22 cellular contexts compared by ENCODE assay signal in the genomic region with DNA sequence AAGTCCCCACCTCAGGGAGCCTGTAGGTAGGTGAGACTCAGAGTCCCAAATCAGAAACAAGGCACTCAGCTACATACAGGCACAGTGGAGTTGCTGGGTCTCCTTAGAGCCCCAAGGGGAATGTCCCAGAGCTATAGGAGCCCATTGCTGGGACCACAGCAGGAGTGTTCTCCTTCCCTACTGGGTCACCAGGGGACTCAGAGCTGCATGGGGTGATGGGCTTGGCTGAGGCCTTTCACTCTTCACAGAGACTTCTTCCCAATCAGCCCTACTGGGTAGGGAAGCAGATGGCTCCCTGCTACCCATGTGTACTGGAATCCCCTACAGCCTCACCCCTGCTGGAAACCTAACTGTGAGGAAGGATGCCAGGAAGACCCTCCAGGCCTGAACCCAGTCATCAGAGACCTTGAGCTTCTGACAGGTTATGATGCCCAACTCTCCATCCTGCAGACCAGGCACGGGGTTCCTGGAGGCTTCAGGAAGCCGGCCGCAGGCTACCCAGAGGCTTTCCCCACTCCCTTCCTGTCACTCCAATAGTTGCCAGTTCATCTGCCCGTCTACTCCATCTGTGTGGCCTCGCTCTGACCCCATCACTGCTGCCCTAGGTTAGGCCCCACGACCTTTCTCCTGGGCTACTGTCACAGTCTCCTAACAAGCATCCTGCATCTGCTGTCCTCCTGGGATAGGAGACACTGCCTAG. TPM values are rescaled to one million over a fixed set of nuclear protein-coding genes. Genes with fewer than 3 reads are reported as not detected.
DNase-seq lines count a peak whose midpoint lies in the region; ATAC-seq, FAIRE-seq and TF ChIP-seq lines count a peak whose summit lies in the region.
"Had no signal": no experiment of that assay in that cellular context is flagged by ENCODE, and none has a peak within 500 bp of the region (broad histone marks: within the 10 kb centered on the region; RNA-seq: fewer than 3 reads in every experiment).

No MANE protein-coding gene starts in this region.

- H3K4me3 ChIP-seq in HepG2 (replicated peaks in 1 of 3; ENCODE audit: insufficient read depth in 1 of 3, low read depth in 2 of 3, low read length in 3 of 3) (no peak overlapping the region), right lobe of liver (no peak overlapping the region), rectal smooth muscle tissue (ENCODE audit: low read length) (no peak overlapping the region), vagina (no peak overlapping the region), gastrocnemius medialis (no peak overlapping the region)
- H3K4me3 ChIP-seq: GM23338, PC-9, SJSA1 had no signal

- H3K27me3 ChIP-seq in HepG2 (ENCODE audit: control insufficient read depth in 1 of 2, insufficient read depth in 2 of 2, low read length in 2 of 2) (peaks cover 0 to 3% of the 10 kb centered on the region in 2 experiments; a peak in 1 of 5 replicates), right lobe of liver (no peaks in the 10 kb centered on the region), layer of hippocampus (ENCODE audit: control insufficient read depth, insufficient read depth, low read length) (no peaks in the 10 kb centered on the region), rectal smooth muscle tissue (ENCODE audit: control insufficient read depth, insufficient read depth, low read length) (no peaks in the 10 kb centered on the region), vagina (no peaks in the 10 kb centered on the region), gastrocnemius medialis (no peaks in the 10 kb centered on the region)
- H3K27me3 ChIP-seq: SJSA1 had no signal

- H3K27ac ChIP-seq in HepG2 (ENCODE audit: extremely low read length, insufficient read depth, low read length) (no peak overlapping the region), right lobe of liver (no peak overlapping the region), layer of hippocampus (ENCODE audit: low read depth, low read length) (peak overlapping the region; percentile 44), rectal smooth muscle tissue (ENCODE audit: low read depth, low read length) (peak overlapping the region; percentile 80), vagina (peak overlapping the region; percentile 86), gastrocnemius medialis (no peak overlapping the region)
- H3K27ac ChIP-seq: PC-9, SJSA1 had no signal

- no peak for TF ChIP-seq RAD21 in HepG2 (CRISPR knock-in tag; IDR thresholded peaks at IDR 0.05)

- POLR2A ChIA-PET in HepG2 (lab: Yijun Ruan, JAX) = no interaction called here

- no peak for FAIRE-seq in HepG2 (lab: Jason Lieb, UNC)
- FAIRE-seq: HTR-8/SVneo had no signal

- ATAC-seq in HepG2 (0 out of 3 replicates have a peak, but pooled peaks have one; percentile 23), right lobe of liver (no peak), gastrocnemius medialis (no peak)
- ATAC-seq: GM23338 had no signal

- TF ChIP-seq POLR2A in HepG2 (IDR thresholded peaks at IDR 0.05; ENCODE audit: insufficient read depth in 1 of 2, low read depth in 2 of 2, low read length in 2 of 2) (no peak), right lobe of liver (IDR thresholded peaks at IDR 0.05) (no peak), vagina (IDR thresholded peaks at IDR 0.05) (no peak), gastrocnemius medialis (IDR thresholded peaks at IDR 0.05) (no peak)

- CTCF ChIA-PET in HepG2 (lab: Yijun Ruan, JAX; ENCODE audit: low intra/inter-chr PET ratio, low total read pairs) = no interaction called here

- no peaks in the 10 kb centered on the region for H3K36me3 ChIP-seq in HepG2 (replicated peaks in 1 of 2; ENCODE audit: control insufficient read depth in 1 of 2, insufficient read depth in 2 of 2, low read length in 2 of 2)
- no peaks in the 10 kb centered on the region for H3K36me3 ChIP-seq in right lobe of liver
- H3K36me3 ChIP-seq in rectal smooth muscle tissue (ENCODE audit: control insufficient read depth, insufficient read depth, low read length) = no peaks in the 10 kb centered on the region
- no peaks in the 10 kb centered on the region for H3K36me3 ChIP-seq in vagina
- no peaks in the 10 kb centered on the region for H3K36me3 ChIP-seq in gastrocnemius medialis
- H3K36me3 ChIP-seq: SJSA1 had no signal

- 22% methylated on average over 6 of the region's 6 CpGs for WGBS in HepG2 (ENCODE audit: low lambda C conversion rate)
- 0% methylated on average over 1 of the region's 6 CpGs for WGBS in right lobe of liver (ENCODE audit: insufficient coverage, low coverage, low lambda C conversion rate, missing lambda C conversion rate)

- in situ Hi-C loops in HepG2 (cut with HindIII; ENCODE audit: extremely low pct_ligation_motif_present, low pct_unique_long_range_greater_than_20kb) (no loop called here), gastrocnemius medialis (cut with MboI; ENCODE audit: low sequenced_read_pairs in 4 of 4) (no loop called here)

- no peaks in the 10 kb centered on the region for H3K79me2 ChIP-seq in HepG2 (ENCODE audit: insufficient read depth, low read length)

- H3K9ac ChIP-seq in HepG2 (ENCODE audit: insufficient read depth, low read depth, low read length) (no peak overlapping the region), rectal smooth muscle tissue (ENCODE audit: low read length) (no peak overlapping the region)

- intact Hi-C loops in HepG2 (cut with micrococcal nuclease; ENCODE audit: unreplicated experiment) = no loop called here
- intact Hi-C loops in right lobe of liver (cut with DNase I) = no loop called here
- intact Hi-C loops in vagina (cut with DNase I) = no loop called here
- intact Hi-C loops in gastrocnemius medialis (cut with DNase I; ENCODE audit: low total_unique reads) = no loop called here
- intact Hi-C loops in cardiac septum (cut with DNase I) = no loop called here

- DNase-seq in HepG2 (ENCODE audit: low spot score) = no peak
- no peak for DNase-seq in right lobe of liver
- no peak for DNase-seq in vagina (ENCODE audit: extremely low spot score in 2 of 2)
- no peak for DNase-seq in activated effector memory CD4-positive, alpha-beta T cell treated with anti-CD3 and anti-CD28 coated beads, Interleukin-2, amount 50 U/mL, for 16 hours
- DNase-seq in gastrocnemius medialis = no peak
- DNase-seq in cardiac septum (ENCODE audit: low spot score) = no peak
- DNase-seq: H9, HFFc6, KBM-7, MV-4-11, NCI-H187 treated with DMSO at 0.1 percent for 48 hours, NCI-H446, NCI-H524 treated with DMSO at 0.1 percent for 48 hours, NCI-H774, PC-9, Right ventricle myocardium superior had no signal

- H3K9me3 ChIP-seq in HepG2 (ENCODE audit: low read length) (no peaks in the 10 kb centered on the region), right lobe of liver (no peaks in the 10 kb centered on the region), vagina (no peaks in the 10 kb centered on the region), gastrocnemius medialis (no peaks in the 10 kb centered on the region)
- H3K9me3 ChIP-seq: SJSA1 had no signal

- no peak overlapping the region for H2AFZ ChIP-seq in HepG2 (ENCODE audit: low read length)
- H2AFZ ChIP-seq: GM23338, PC-9 had no signal

- H3K4me2 ChIP-seq in HepG2 (ENCODE audit: low read depth, low read length) = no peak overlapping the region
- H3K4me2 ChIP-seq: GM23338, PC-9 had no signal

- TF ChIP-seq CTCF in HepG2 (CRISPR knock-in tag; IDR thresholded peaks at IDR 0.05) = no peak
- TF ChIP-seq CTCF in right lobe of liver (IDR thresholded peaks at IDR 0.05) = no peak
- no peak for TF ChIP-seq CTCF in vagina (IDR thresholded peaks at IDR 0.05)
- TF ChIP-seq CTCF in gastrocnemius medialis (IDR thresholded peaks at IDR 0.05 in 4 of 5, conservative IDR thresholded peaks at IDR 0.05 in 1 of 5) = no peak

- no peaks in the 10 kb centered on the region for H4K20me1 ChIP-seq in HepG2 (ENCODE audit: insufficient read depth, low read length)

- H3K4me1 ChIP-seq in HepG2 (ENCODE audit: insufficient read depth, low read length) (peaks cover 11% of the 10 kb centered on the region), right lobe of liver (peaks cover 0 to 16% (median 0%) of the 10 kb centered on the region in 4 donors), rectal smooth muscle tissue (ENCODE audit: control insufficient read depth, insufficient read depth, low read length) (peaks cover 8% of the 10 kb centered on the region), vagina (peaks cover 13% of the 10 kb centered on the region), gastrocnemius medialis (no peaks in the 10 kb centered on the region)
- H3K4me1 ChIP-seq: SJSA1 had no signal

- TF ChIP-seq EP300 in HepG2 (IDR thresholded peaks at IDR 0.05; ENCODE audit: low read depth in 2 of 2, low read length in 2 of 2) (no peak), HepG2 (CRISPR knock-in tag; IDR thresholded peaks at IDR 0.05; ENCODE audit: borderline replicate concordance) (no peak)

- BruUV-seq in HepG2 (replicated peaks; lab: Mats Ljungman, UMichigan) = no TSS peak

TF ChIP-seq in HepG2, 621 proteins besides CTCF, POLR2A, EP300 and RAD21 (continues in another document):
- TF ChIP-seq GATAD2A (CRISPR knock-in tag; IDR thresholded peaks at IDR 0.05) (no peak), RBM39 (IDR thresholded peaks at IDR 0.05; ENCODE audit: low read depth, low read length, poor library complexity, severe bottlenecking) (no peak), ZNF737 (CRISPR knock-in tag; IDR thresholded peaks at IDR 0.05; ENCODE audit: borderline replicate concordance) (no peak)

RNA-seq across cellular contexts. Expression of a gene that starts 24.0 kb away (rescaled TPM):
- 0.55 TPM in 2 replicates for total RNA-seq in HepG2 (2016; rRNA removed; fragmentation: Illumina TruSeq; extraction: Trizol)
- 0.51 and 0.71 TPM in 2 replicates for total RNA-seq in HepG2 (2016; cell fraction: cytosol; rRNA removed; fragmentation: Illumina TruSeq; extraction: Trizol; ENCODE audit: low read depth)
- 0.09 and 0.13 TPM in 2 replicates for total RNA-seq in HepG2 (2016; cell fraction: insoluble cytoplasmic fraction; rRNA removed; fragmentation: Illumina TruSeq; extraction: Trizol)
- total RNA-seq in HepG2 (2016; cell fraction: membrane; rRNA removed; fragmentation: Illumina TruSeq; extraction: Trizol) = 0.24 and 0.40 TPM in 2 replicates
- 0.34 and 0.78 TPM in 2 replicates for total RNA-seq in HepG2 (2016; cell fraction: nucleus; rRNA removed; fragmentation: Illumina TruSeq; extraction: Trizol)
- polyA plus RNA-seq in HepG2 (2011; rRNA removed) = 1.2 and 3.0 TPM in 2 replicates
- 1.0 TPM in 2 replicates for polyA plus RNA-seq in HepG2 (2011; cell fraction: cytosol; rRNA removed)
- polyA plus RNA-seq in HepG2 (2011; cell fraction: nucleus; rRNA removed) = 2.5 and 3.4 TPM in 2 replicates
- polyA plus RNA-seq in HepG2 (2012) = 0.91 and 1.3 TPM in 2 replicates
- polyA plus RNA-seq in HepG2 (2016; cell fraction: cytosol; fragmentation: Illumina TruSeq; extraction: Trizol; ENCODE audit: low read depth) = 0.15 and 0.17 TPM in 2 replicates
- 0.09 and 0.22 TPM in 2 replicates for polyA plus RNA-seq in HepG2 (2016; cell fraction: insoluble cytoplasmic fraction; fragmentation: Illumina TruSeq; extraction: Trizol; ENCODE audit: low read depth)
- 0.37 and 0.96 TPM in 2 replicates for polyA plus RNA-seq in HepG2 (2016; cell fraction: membrane; fragmentation: Illumina TruSeq; extraction: Trizol; ENCODE audit: low read depth)
- 0.15 TPM in 1 of 2 replicates, not detected in the other for polyA plus RNA-seq in HepG2 (2016; cell fraction: nucleus; fragmentation: Illumina TruSeq; extraction: Trizol; ENCODE audit: insufficient read depth, low read depth)
- 0.09 and 0.70 TPM in 2 replicates for polyA minus RNA-seq in HepG2 (2011; rRNA and poly(A)+ RNA removed; ENCODE audit: low replicate concordance)
- polyA minus RNA-seq in HepG2 (2011; cell fraction: cytosol; rRNA and poly(A)+ RNA removed) = 0.69 and 1.2 TPM in 2 replicates
- 3.7 and 5.4 TPM in 2 replicates for polyA minus RNA-seq in HepG2 (2011; cell fraction: nucleus; rRNA and poly(A)+ RNA removed)
- under 1 TPM in 1 of 6 experiments, not detected in 5; 0.29 TPM for total RNA-seq in right lobe of liver
- total RNA-seq in vagina = not detected
- not detected for total RNA-seq in gastrocnemius medialis
- total RNA-seq in cardiac septum = 0.11 TPM
- total RNA-seq: Daoy, Right ventricle myocardium superior had no signal

Comparison
In these comparisons a context has a peak if more than half of its experiments do, and no peak if none do; other contexts are left out.
1. H3K27ac ChIP-seq: peak in layer of hippocampus (single experiment), rectal smooth muscle tissue (single experiment) and vagina (single experiment); none in HepG2 (single experiment), right lobe of liver (0 of 3) and gastrocnemius medialis (0 of 4).